In the genomic region with DNA sequence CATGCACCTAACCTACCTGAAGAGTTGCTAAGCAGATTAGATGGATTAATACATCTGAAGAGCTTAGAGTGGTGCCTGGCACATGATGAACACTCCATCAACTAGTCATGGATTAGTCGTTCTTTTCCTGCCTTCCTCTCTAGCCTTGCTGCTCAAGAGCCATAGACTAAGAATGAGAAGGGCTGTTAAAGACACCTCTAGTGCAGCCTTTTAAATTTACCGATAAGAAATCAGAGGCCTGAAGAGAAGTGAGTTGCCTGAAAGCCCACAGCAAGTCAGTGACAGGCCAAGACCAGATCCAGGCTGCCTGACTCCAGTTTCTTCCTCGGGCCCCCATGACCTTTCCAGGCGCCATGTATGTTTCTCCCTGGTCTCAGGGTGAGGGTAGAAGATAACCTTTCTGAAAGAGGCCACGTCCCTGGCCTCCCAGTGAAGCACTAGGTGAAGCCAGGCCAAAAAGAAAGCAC, we compare ENCODE assay signal across 10 cellular contexts. TPM values are rescaled to one million over a fixed set of nuclear protein-coding genes. Genes with fewer than 3 reads are reported as not detected.
A peak's percentile ranks its signal among the peaks of the same experiment; 100 is the strongest.
DNase-seq lines count a peak whose midpoint lies in the region; ATAC-seq and TF ChIP-seq lines count a peak whose summit lies in the region.
"Had no signal": no experiment of that assay in that cellular context is flagged by ENCODE, and none has a peak within 500 bp of the region (broad histone marks: within the 10 kb centered on the region; RNA-seq: fewer than 3 reads in every experiment).

No MANE protein-coding gene starts in this region.

- CTCF ChIA-PET in GM10248 (lab: Yijun Ruan, JAX) = interaction anchor here (0.9 to 2.7 kb wide), 5 partner anchors 8 to 50 kb away, joined by 3 to 12 read pairs (median 3); no protein-coding TSS in a partner anchor

- H3K9ac ChIP-seq in BLaER1 treated with 17β-estradiol and CSF1 and Interleukin-3, amounts not matched to agents 10 nM and 100 nM = peak overlapping the region in 1 of 11 experiments; percentile 54; a peak in 1 of 22 replicates

- H3K4me1 ChIP-seq in BLaER1 treated with 17β-estradiol and CSF1 and Interleukin-3, amounts not matched to agents 10 nM and 100 nM = peaks cover 23 to 100% (median 87%) of the 10 kb centered on the region in 10 experiments
- H3K4me1 ChIP-seq in esophagus (ENCODE audit: control insufficient read depth in 2 of 2, insufficient read depth in 2 of 2, low read length in 1 of 2) = peaks cover 13% of the 10 kb centered on the region in 2 donors

- no peak overlapping the region for H3K4me3 ChIP-seq in BLaER1 treated with 17β-estradiol and CSF1 and Interleukin-3, amounts not matched to agents 10 nM and 100 nM
- H3K4me3 ChIP-seq in esophagus (ENCODE audit: low read depth in 1 of 2, low read length in 2 of 2) (no peak overlapping the region), retinal pigment epithelial cell (ENCODE audit: low read length) (no peak overlapping the region)

- no peaks in the 10 kb centered on the region for H4K20me1 ChIP-seq in BLaER1 treated with 17β-estradiol and CSF1 and Interleukin-3, amounts not matched to agents 10 nM and 100 nM

- POLR2A ChIA-PET in GM10248 (lab: Yijun Ruan, JAX) = no interaction called here

- WGBS in esophagus, 2 donors = 76 to 79% methylated on average over 5 of the region's 5 CpGs

- no peaks in the 10 kb centered on the region for H3K9me3 ChIP-seq in BLaER1 treated with 17β-estradiol and CSF1 and Interleukin-3, amounts not matched to agents 10 nM and 100 nM (replicated peaks in 1 of 11)
- no peaks in the 10 kb centered on the region for H3K9me3 ChIP-seq in esophagus (ENCODE audit: control insufficient read depth in 2 of 2, insufficient read depth in 1 of 2, low read depth in 1 of 2, low read length in 1 of 2)

- TF ChIP-seq CTCF in retinal pigment epithelial cell (conservative IDR thresholded peaks at IDR 0.05; ENCODE audit: low read depth, low read length) (no peak), GM10248 (IDR thresholded peaks at IDR 0.05; ENCODE audit: control extremely low read depth, extremely low read depth, low read depth, missing control alignments) (no peak)

- peaks cover 0 to 18% (median 0%) of the 10 kb centered on the region in 11 experiments; a peak in 6 of 22 replicates for H3K36me3 ChIP-seq in BLaER1 treated with 17β-estradiol and CSF1 and Interleukin-3, amounts not matched to agents 10 nM and 100 nM
- H3K36me3 ChIP-seq in esophagus (ENCODE audit: control insufficient read depth in 2 of 2, insufficient read depth in 2 of 2, low read length in 1 of 2) = peaks cover 0 to 15% of the 10 kb centered on the region in 2 donors

- peak overlapping the region in 7 of 11 experiments; percentile 31 to 85 (median 46); a peak in 13 of 22 replicates for H3K27ac ChIP-seq in BLaER1 treated with 17β-estradiol and CSF1 and Interleukin-3, amounts not matched to agents 10 nM and 100 nM
- H3K27ac ChIP-seq in esophagus (ENCODE audit: low read depth in 2 of 2, low read length in 1 of 2) = peak overlapping the region; percentile 31 to 38

- H3K27me3 ChIP-seq in BLaER1 treated with 17β-estradiol and CSF1 and Interleukin-3, amounts not matched to agents 10 nM and 100 nM = no peaks in the 10 kb centered on the region
- no peaks in the 10 kb centered on the region for H3K27me3 ChIP-seq in esophagus (ENCODE audit: control insufficient read depth in 1 of 2, insufficient read depth in 2 of 2, low read length in 2 of 2)

- DNase-seq in NCI-H82 treated with DMSO at 0.1 percent for 48 hours (lab: John Stamatoyannopoulos, UW; ENCODE audit: unreplicated experiment) = peak; percentile 20
- peak; percentile 67 for DNase-seq in retinal pigment epithelial cell (ENCODE audit: low read depth)
- DNase-seq in middle frontal gyrus (ENCODE audit: extremely low spot score, low spot score) = no peak
- no peak for DNase-seq in GM10248 (ENCODE audit: extremely low spot score)
- DNase-seq: KG1, NCI-H187 had no signal

- ATAC-seq in GM21528 (IDR thresholded peaks at IDR 0.05; ENCODE audit: low FRiP score, unreplicated experiment) (no peak), HG03342 (IDR thresholded peaks at IDR 0.05; ENCODE audit: unreplicated experiment) (no peak)

- peak overlapping the region in 8 of 11 experiments; percentile 42 to 96 (median 84); a peak in 13 of 22 replicates for H3K4me2 ChIP-seq in BLaER1 treated with 17β-estradiol and CSF1 and Interleukin-3, amounts not matched to agents 10 nM and 100 nM

RNA-seq across cellular contexts. Expression of gene TSPAN15, which starts 6.5 kb away (rescaled TPM):
- polyA plus RNA-seq in esophagus = 10 to 100 TPM in 1 of 2 donors, 1 to 10 TPM in 1; 8.0 to 23.8 TPM

RNA-seq across cellular contexts. Expression of gene TACR2, which starts 41.1 kb away (rescaled TPM):
- 1 to 10 TPM; 5.8 to 9.6 TPM for polyA plus RNA-seq in esophagus

Comparison
In these comparisons a context has a peak if more than half of its experiments do, and no peak if none do; other contexts are left out.
1. DNase-seq: peak in NCI-H82 treated with DMSO at 0.1 percent for 48 hours (single experiment) and retinal pigment epithelial cell (single experiment); none in middle frontal gyrus (single experiment) and GM10248 (single experiment).